ENCODE assay signal across 8 cellular contexts in the genomic region with DNA sequence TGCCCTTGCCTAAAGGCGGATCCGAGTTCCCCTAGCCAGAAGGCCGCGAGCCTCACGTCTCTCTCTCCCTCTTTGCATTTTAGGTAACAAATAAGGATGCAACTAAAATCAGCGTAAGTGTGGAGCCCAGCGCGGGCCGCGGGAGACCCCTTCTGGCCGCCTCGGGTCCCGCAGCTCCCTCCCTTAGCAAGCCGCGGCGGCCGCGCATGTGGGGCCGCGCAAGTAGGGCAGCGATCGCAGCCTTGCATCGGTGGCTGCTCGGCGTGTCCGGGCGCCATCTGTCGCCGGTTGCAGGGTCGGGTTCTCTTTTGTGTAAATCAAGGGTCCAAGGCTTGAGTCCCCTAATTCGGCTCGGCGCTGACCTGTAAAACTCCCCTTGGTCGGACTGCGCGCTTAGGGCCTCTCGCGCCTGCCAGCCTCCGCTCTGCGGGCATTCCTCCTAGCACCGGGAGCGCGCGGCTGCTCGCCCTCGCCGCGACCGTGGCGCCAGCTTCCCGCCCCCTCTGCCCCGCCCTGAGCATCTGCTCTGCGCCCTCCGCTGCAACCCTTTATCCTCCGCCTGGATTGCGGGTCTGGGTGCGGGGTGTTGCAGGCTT. TPM values are rescaled to one million over a fixed set of nuclear protein-coding genes. Genes with fewer than 3 reads are reported as not detected.
DNase-seq lines count a peak whose midpoint lies in the region; ATAC-seq and TF ChIP-seq lines count a peak whose summit lies in the region.

No MANE protein-coding gene starts in this region.

- CTCF ChIA-PET in Calu3 (lab: Charles Lee), result interaction anchor here (0.5 to 1.3 kb wide), 2 partner anchors 61 to 233 kb away, joined by 3 to 5 read pairs; no protein-coding TSS in a partner anchor

- H3K36me3 Mint-ChIP-seq in Calu3 (ENCODE audit: insufficient read depth, unreplicated experiment) (peaks cover 4% of the 10 kb centered on the region), naive B cell (peaks cover 0 to 11% of the 10 kb centered on the region in 2 donors)

- H3K4me1 Mint-ChIP-seq in Calu3 (ENCODE audit: low read depth, unreplicated experiment) (no peaks in the 10 kb centered on the region), naive B cell (peaks cover 17 to 36% (median 27%) of the 10 kb centered on the region in 3 donors)

- DNase-seq in Calu3, result peak; percentile 40
- DNase-seq in H4 (ENCODE audit: low spot score), result peak; percentile 70
- peak; percentile 89 for DNase-seq in NCI-H2171 treated with DMSO at 0.1 percent for 48 hours (lab: John Stamatoyannopoulos, UW)
- peak; percentile 21 for DNase-seq in activated CD8-positive, alpha-beta memory T cell treated with anti-CD3 and anti-CD28 coated beads, Interleukin-2, amount 50 U/mL, for 24 hours (ENCODE audit: extremely low read depth)
- DNase-seq in naive B cell, result no peak
- DNase-seq in stimulated activated CD8-positive, alpha-beta memory T cell treated with anti-CD3 and anti-CD28 coated beads, Interleukin-7, amount 100 ng/mL, for 48 hours (ENCODE audit: extremely low read depth in 1 of 2, low read depth in 1 of 2), result peak; percentile 60 to 68
- DNase-seq in T1000 (lab: John Stamatoyannopoulos, UW), result no peak

- H3K4me3 Mint-ChIP-seq in Calu3 (ENCODE audit: low read depth, unreplicated experiment), result peak overlapping the region; percentile 37
- H3K4me3 Mint-ChIP-seq in naive B cell, result peak overlapping the region in 6 of 8 donors; percentile 8 to 66 (median 50)

- H3K27me3 Mint-ChIP-seq in Calu3 (ENCODE audit: unreplicated experiment), result peaks cover 40% of the 10 kb centered on the region
- H3K27me3 Mint-ChIP-seq in naive B cell, result peaks cover 40 to 79% (median 70%) of the 10 kb centered on the region in 3 donors

- peak; percentile 52 for TF ChIP-seq CTCF in Calu3 (IDR thresholded peaks at IDR 0.05; ENCODE audit: unreplicated experiment)

- H3K9me3 Mint-ChIP-seq in Calu3 (ENCODE audit: low read depth, unreplicated experiment) (no peaks in the 10 kb centered on the region), naive B cell (peaks cover 0 to 13% (median 2%) of the 10 kb centered on the region in 7 donors)

- ATAC-seq in esophagus mucosa (peak; percentile 57), naive B cell (ENCODE audit: low read depth in 2 of 2) (peak in 1 of 2 donors; percentile 25)

- BruUV-seq in Calu3 (replicated peaks; lab: Mats Ljungman, UMichigan), result no TSS peak

- H3K27ac Mint-ChIP-seq in Calu3 (ENCODE audit: unreplicated experiment) (no peak overlapping the region), naive B cell (peak overlapping the region in 1 of 6 donors; percentile 87)

- intact Hi-C loops in Calu3 (cut with micrococcal nuclease; ENCODE audit: unreplicated experiment), result no loop called here

RNA-seq across cellular contexts. Expression of a gene that starts 2.7 kb away (rescaled TPM):
- total RNA-seq in Calu3 (2022) (not detected in 2 replicates), esophagus mucosa (not detected)
- 8.7 and 14.0 TPM in 2 replicates for total RNA-seq in H4 (2014; rRNA removed; shearing (Covaris generic))
- not detected for polyA plus RNA-seq in naive B cell (ENCODE audit: low read depth in 6 of 6)

Comparison
In these comparisons a context has a peak if more than half of its experiments do, and no peak if none do; other contexts are left out.
1. DNase-seq: peak in Calu3 (single experiment), H4 (single experiment), NCI-H2171 treated with DMSO at 0.1 percent for 48 hours (single experiment), activated CD8-positive, alpha-beta memory T cell treated with anti-CD3 and anti-CD28 coated beads, Interleukin-2, amount 50 U/mL, for 24 hours (single experiment) and stimulated activated CD8-positive, alpha-beta memory T cell treated with anti-CD3 and anti-CD28 coated beads, Interleukin-7, amount 100 ng/mL, for 48 hours (2 of 2); none in naive B cell (single experiment) and T1000 (single experiment).